21 cellular contexts compared by ENCODE assay signal in the genomic region with DNA sequence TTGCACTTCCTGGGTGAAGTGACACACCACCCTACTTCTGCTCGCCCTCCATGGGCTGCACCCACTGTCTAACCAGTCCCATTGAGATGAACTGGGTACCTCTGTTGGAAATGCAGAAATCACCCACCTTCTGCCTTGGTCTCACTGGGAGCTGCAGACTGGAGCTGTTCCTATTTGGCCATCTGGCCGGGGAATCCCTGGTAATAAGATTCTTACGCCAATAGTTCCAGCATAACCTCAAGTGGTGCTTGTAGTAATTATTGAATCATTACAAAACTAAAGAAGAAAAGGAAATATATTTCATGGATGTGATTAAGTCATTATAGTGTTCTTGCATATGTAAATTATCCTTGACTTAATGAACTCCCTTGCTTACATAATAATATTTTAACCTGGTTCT.
"Had no signal": no experiment of that assay in that cellular context is flagged by ENCODE, and none has a peak within 500 bp of the region (broad histone marks: within the 10 kb centered on the region; RNA-seq: fewer than 3 reads in every experiment).

No MANE protein-coding gene starts in this region.

- H3K4me3 Mint-ChIP-seq: endodermal cell; memory B cell; natural killer cell; stimulated activated effector memory CD8-positive, alpha-beta T cell treated with anti-CD3 and anti-CD28 coated beads, Interleukin-12 subunit alpha, Interleukin-12 subunit beta, amount 100 ng/mL, for 72 hours had no signal

- H3K4me1 Mint-ChIP-seq: memory B cell; natural killer cell; stimulated activated effector memory CD8-positive, alpha-beta T cell treated with anti-CD3 and anti-CD28 coated beads, Interleukin-12 subunit alpha, Interleukin-12 subunit beta, amount 100 ng/mL, for 72 hours had no signal

- H3K36me3 Mint-ChIP-seq: memory B cell; natural killer cell; stimulated activated effector memory CD8-positive, alpha-beta T cell treated with anti-CD3 and anti-CD28 coated beads, Interleukin-12 subunit alpha, Interleukin-12 subunit beta, amount 100 ng/mL, for 72 hours had no signal

- FAIRE-seq: kidney had no signal

- H3K27me3 Mint-ChIP-seq: memory B cell had no signal

- H3K27ac Mint-ChIP-seq: endodermal cell; memory B cell; natural killer cell; stimulated activated effector memory CD8-positive, alpha-beta T cell treated with anti-CD3 and anti-CD28 coated beads, Interleukin-12 subunit alpha, Interleukin-12 subunit beta, amount 100 ng/mL, for 72 hours had no signal

- DNase-seq: effector CD8-positive, alpha-beta T cell; endodermal cell; foreskin fibroblast; gastrocnemius medialis; heart left ventricle; natural killer cell; occipital lobe; ovary; posterior cingulate gyrus; psoas muscle; right cardiac atrium; sigmoid colon; stimulated activated CD4-positive, alpha-beta T cell treated with anti-CD3 and anti-CD28 coated beads, Interleukin-2, amount 100 ng/mL, for 24 hours; stimulated activated CD4-positive, alpha-beta T cell treated with anti-CD3 and anti-CD28 coated beads, Interleukin-4, amount 100 ng/mL, for 24 hours; stimulated activated naive CD4-positive, alpha-beta T cell treated with Interleukin-2 at 50 U/mL for 16 hours; stomach; thyroid gland; trophoblast cell had no signal
